Comparison of ENCODE assay signal across 6 cellular contexts in genomic region chr11:67630943-67631331, GRCh38. TPM values are rescaled to one million over a fixed set of nuclear protein-coding genes. Genes with fewer than 3 reads are reported as not detected.
DNase-seq lines count a peak whose midpoint lies in the region; TF ChIP-seq lines count a peak whose summit lies in the region.

No MANE protein-coding gene starts in this region.

- intact Hi-C loops in A673 (cut with micrococcal nuclease; ENCODE audit: unreplicated experiment): loop anchor here (5.0 kb wide), 1 partner anchor 171 kb away; no protein-coding TSS in a partner anchor

- peaks cover 0 to 2% (median 0%) of the 10 kb centered on the region in 3 donors for H3K27me3 Mint-ChIP-seq in immature natural killer cell (ENCODE audit: low read depth in 3 of 3)

- POLR2A ChIA-PET in A673 (lab: Charles Lee; ENCODE audit: low non-redundant PET): no interaction called here

- peaks cover 0 to 2% (median 0%) of the 10 kb centered on the region in 6 donors for H3K9me3 Mint-ChIP-seq in immature natural killer cell

- H3K27ac ChIP-seq in A673 (ENCODE audit: low read depth, low read length, poor library complexity, severe bottlenecking) (peak overlapping the region; percentile 64), SK-N-MC (no peak overlapping the region)

- H3K9ac ChIP-seq in SK-N-MC (ENCODE audit: insufficient read length): peak overlapping the region; percentile 53

- peaks cover 11% of the 10 kb centered on the region for H3K4me1 ChIP-seq in A673 (ENCODE audit: insufficient read depth, low read length, poor library complexity, severe bottlenecking)

- no peak for TF ChIP-seq CTCF in A673 (conservative IDR thresholded peaks at IDR 0.05; ENCODE audit: low read depth, low read length)

- H3K27me3 ChIP-seq in A673 (replicated peaks; ENCODE audit: insufficient read depth, low read depth, low read length, poor library complexity): no peaks in the 10 kb centered on the region

- H3K4me3 ChIP-seq in A673 (ENCODE audit: low read depth, low read length, poor library complexity, severe bottlenecking) (peak overlapping the region; percentile 61), SK-N-MC (peak overlapping the region; percentile 89)

- peak overlapping the region; percentile 75 to 92 (median 86) for H3K27ac Mint-ChIP-seq in immature natural killer cell

- peak overlapping the region; percentile 89 to 90 (median 89) for H3K4me3 Mint-ChIP-seq in immature natural killer cell

- DNase-seq in A673 (ENCODE audit: low spot score) (no peak), SK-N-MC (ENCODE audit: low read depth, low spot score) (no peak), immature natural killer cell (no peak), nucleus accumbens (lab: John Stamatoyannopoulos, UW) (no peak), kidney tubule cell (ENCODE audit: low spot score) (no peak)
- no peak for DNase-seq in stimulated activated naive CD4-positive, alpha-beta T cell treated with Interleukin-2 at 50 U/mL for 16 hours (lab: John Stamatoyannopoulos, UW)

- H3K36me3 ChIP-seq in A673 (ENCODE audit: insufficient read depth, low read length, poor library complexity, severe bottlenecking): no peaks in the 10 kb centered on the region
- H3K36me3 ChIP-seq in SK-N-MC (ENCODE audit: insufficient read depth, low read length): no peaks in the 10 kb centered on the region

- BruUV-seq in A673 (replicated peaks; lab: Mats Ljungman, UMichigan): no TSS peak

- no peaks in the 10 kb centered on the region for H3K9me3 ChIP-seq in A673 (ENCODE audit: low read depth, low read length, poor library complexity, severe bottlenecking)
- H3K9me3 ChIP-seq in SK-N-MC (ENCODE audit: low read depth, low read length): no peaks in the 10 kb centered on the region

- H3K4me1 Mint-ChIP-seq in immature natural killer cell: peaks cover 6 to 14% of the 10 kb centered on the region in 2 donors

- CTCF ChIA-PET in A673 (lab: Charles Lee): no interaction called here

- peaks cover 0 to 6% (median 0%) of the 10 kb centered on the region in 3 donors for H3K36me3 Mint-ChIP-seq in immature natural killer cell

RNA-seq across cellular contexts. Expression of gene NUDT8, which starts 1.2 kb away (rescaled TPM):
- 3.4 and 4.7 TPM in 2 replicates for total RNA-seq in A673 (2021)
- polyA plus RNA-seq in immature natural killer cell: 10 to 100 TPM; 10.1 to 13.4 (median 12.3) TPM

RNA-seq across cellular contexts. Expression of gene TBX10, which starts 8.6 kb away (rescaled TPM):
- total RNA-seq in A673 (2021): not detected in 2 replicates
- polyA plus RNA-seq in immature natural killer cell: not detected

RNA-seq across cellular contexts. Expression of gene ACY3, which starts 19.6 kb away (rescaled TPM):
- not detected in 2 replicates for total RNA-seq in A673 (2021)
- polyA plus RNA-seq in immature natural killer cell: under 1 TPM in 2 of 3 donors, not detected in 1; 0.41 to 0.98 TPM

RNA-seq across cellular contexts. Expression of gene NDUFV1, which starts 24.2 kb away (rescaled TPM):
- total RNA-seq in A673 (2021): 250 and 275 TPM in 2 replicates
- polyA plus RNA-seq in immature natural killer cell: 100 to 1,000 TPM; 173 to 261 (median 195) TPM

RNA-seq across cellular contexts. Expression of gene ALDH3B2, which starts 43.5 kb away (rescaled TPM):
- total RNA-seq in A673 (2021): not detected in 2 replicates
- polyA plus RNA-seq in immature natural killer cell: not detected
